14 cellular contexts compared by ENCODE assay signal in genomic region chr17:59387351-59388069, GRCh38.
A peak's percentile ranks its signal among the peaks of the same experiment; 100 is the strongest.
DNase-seq lines count a peak whose midpoint lies in the region; ATAC-seq lines count a peak whose summit lies in the region.
"Had no signal": no experiment of that assay in that cellular context is flagged by ENCODE, and none has a peak within 500 bp of the region (broad histone marks: within the 10 kb centered on the region; RNA-seq: fewer than 3 reads in every experiment).

No MANE protein-coding gene starts in this region.

- H3K4me1 ChIP-seq in subcutaneous abdominal adipose tissue (ENCODE audit: control insufficient read depth in 5 of 5, insufficient read depth in 5 of 5, low read length in 5 of 5), result peaks cover 0 to 29% (median 17%) of the 10 kb centered on the region in 5 donors

- H3K9me3 ChIP-seq in subcutaneous abdominal adipose tissue (ENCODE audit: control insufficient read depth in 5 of 5, low read length in 5 of 5), result no peaks in the 10 kb centered on the region

- H3K27me3 ChIP-seq in subcutaneous abdominal adipose tissue (ENCODE audit: control insufficient read depth in 5 of 5, insufficient read depth in 4 of 5, low read length in 5 of 5), result no peaks in the 10 kb centered on the region

- H3K9ac ChIP-seq in subcutaneous abdominal adipose tissue (ENCODE audit: low read length in 5 of 5), result peak overlapping the region in 1 of 5 donors; percentile 8

- no peak overlapping the region for H3K4me3 ChIP-seq in subcutaneous abdominal adipose tissue (ENCODE audit: low read depth in 1 of 5, low read length in 5 of 5)
- H3K4me3 ChIP-seq: SK-N-MC had no signal

- DNase-seq in NCI-H446 (lab: John Stamatoyannopoulos, UW), result peak; percentile 36 to 73
- DNase-seq in cerebellar cortex (ENCODE audit: low spot score), result peak; percentile 75
- DNase-seq in left kidney (ENCODE audit: low read depth, low spot score), result peak; percentile 93
- DNase-seq in NCI-H2227 (lab: John Stamatoyannopoulos, UW; ENCODE audit: unreplicated experiment), result no peak
- no peak for DNase-seq in AG08395 (ENCODE audit: low spot score)
- DNase-seq: activated CD4-positive, CD25-positive, alpha-beta regulatory T cell; activated T-cell treated with anti-CD3 and anti-CD28 coated beads, Interleukin-2, amount 50 U/mL, for 24 hours; CD4-positive, alpha-beta T cell; naive thymus-derived CD4-positive, alpha-beta T cell; NCI-H774 had no signal

- peaks cover 10 to 38% (median 29%) of the 10 kb centered on the region in 5 donors for H3K36me3 ChIP-seq in subcutaneous abdominal adipose tissue (ENCODE audit: control insufficient read depth in 5 of 5, insufficient read depth in 5 of 5, low read length in 5 of 5)

- no peak for ATAC-seq in GM19395 (IDR thresholded peaks at IDR 0.05; ENCODE audit: unreplicated experiment)
- ATAC-seq: esophagus mucosa; naive thymus-derived CD4-positive, alpha-beta T cell had no signal

- H3K27ac ChIP-seq in subcutaneous abdominal adipose tissue (ENCODE audit: low read depth, low read length), result peak overlapping the region; percentile 69
- H3K27ac ChIP-seq: SK-N-MC had no signal

Comparison
In these comparisons a context has a peak if more than half of its experiments do, and no peak if none do; other contexts are left out.
1. DNase-seq: peak in NCI-H446 (2 of 2), cerebellar cortex (single experiment) and left kidney (single experiment); none in NCI-H2227 (single experiment) and AG08395 (single experiment).